ENCODE assay signal across 12 cellular contexts in genomic region chr4:149409186-149410056, GRCh38.
DNase-seq lines count a peak whose midpoint lies in the region; ATAC-seq and TF ChIP-seq lines count a peak whose summit lies in the region.
"Had no signal": no experiment of that assay in that cellular context is flagged by ENCODE, and none has a peak within 500 bp of the region (broad histone marks: within the 10 kb centered on the region; RNA-seq: fewer than 3 reads in every experiment).

No MANE protein-coding gene starts in this region.

- TF ChIP-seq CTCF in VCaP (conservative IDR thresholded peaks at IDR 0.05) = no peak

- ATAC-seq in Right ventricle myocardium superior (ENCODE audit: poor library complexity) = peak; percentile 96
- ATAC-seq in HG03196 (IDR thresholded peaks at IDR 0.05; ENCODE audit: unreplicated experiment) = no peak
- no peak for ATAC-seq in GM18498 (IDR thresholded peaks at IDR 0.05; ENCODE audit: unreplicated experiment)
- ATAC-seq in GM19324 (IDR thresholded peaks at IDR 0.05; ENCODE audit: low FRiP score, unreplicated experiment) = no peak
- ATAC-seq: GM12878 had no signal

- DNase-seq in H4 (ENCODE audit: low spot score) (peak; percentile 90), Right ventricle myocardium superior (peak; percentile 57), smooth muscle cell of the brain vasculature (ENCODE audit: low read depth, low spot score) (peak; percentile 20), T-helper 9 cell (no peak)
- DNase-seq: H7, Karpas-422, RPMI8226 had no signal

- intact Hi-C loops in Right ventricle myocardium superior (cut with DNase I) = no loop called here

- H3K27ac ChIP-seq in VCaP = peak overlapping the region; percentile 34
